8 cellular contexts compared by ENCODE assay signal in genomic region chr10:132574783-132575319, GRCh38. TPM values are rescaled to one million over a fixed set of nuclear protein-coding genes. Genes with fewer than 3 reads are reported as not detected.
DNase-seq lines count a peak whose midpoint lies in the region; ATAC-seq and TF ChIP-seq lines count a peak whose summit lies in the region.

No MANE protein-coding gene starts in this region.

- intact Hi-C loops in Calu3 (cut with micrococcal nuclease; ENCODE audit: unreplicated experiment): loop anchor here (2.0 to 10.0 kb wide), 3 partner anchors 42 to 110 kb away; no protein-coding TSS in a partner anchor

- H3K36me3 Mint-ChIP-seq in Calu3 (ENCODE audit: insufficient read depth, unreplicated experiment) (peaks cover 7% of the 10 kb centered on the region), naive B cell (no peaks in the 10 kb centered on the region)

- no peak overlapping the region for H3K4me3 ChIP-seq in astrocyte of the spinal cord (ENCODE audit: low read depth, low read length)

- TSS peak; percentile 99 for BruUV-seq in Calu3 (replicated peaks; lab: Mats Ljungman, UMichigan)

- H3K4me1 Mint-ChIP-seq in Calu3 (ENCODE audit: low read depth, unreplicated experiment) (peaks cover 29% of the 10 kb centered on the region), naive B cell (peaks cover 0 to 37% (median 29%) of the 10 kb centered on the region in 3 donors)

- CTCF ChIA-PET in Calu3 (lab: Charles Lee): interaction anchor here (0.9 to 1.0 kb wide), 2 partner anchors 16 to 42 kb away, joined by 3 to 4 read pairs; no protein-coding TSS in a partner anchor

- H3K9me3 Mint-ChIP-seq in Calu3 (ENCODE audit: low read depth, unreplicated experiment) (no peaks in the 10 kb centered on the region), naive B cell (no peaks in the 10 kb centered on the region)

- in situ Hi-C loops in astrocyte of the spinal cord (cut with HindIII; ENCODE audit: low sequenced_read_pairs): no loop called here

- ATAC-seq in naive B cell (ENCODE audit: low read depth in 2 of 2) (no peak), HG03196 (IDR thresholded peaks at IDR 0.05; ENCODE audit: unreplicated experiment) (no peak)

- TF ChIP-seq CTCF in Calu3 (IDR thresholded peaks at IDR 0.05; ENCODE audit: unreplicated experiment) (no peak), astrocyte of the spinal cord (IDR thresholded peaks at IDR 0.05; ENCODE audit: low read depth, low read length) (no peak)

- peak overlapping the region; percentile 77 for H3K27ac Mint-ChIP-seq in Calu3 (ENCODE audit: unreplicated experiment)
- peak overlapping the region in 4 of 6 donors; percentile 90 to 98 (median 93) for H3K27ac Mint-ChIP-seq in naive B cell

- DNase-seq in Calu3 (peak; percentile 37), HT1080 (ENCODE audit: low read depth) (peak; percentile 68), astrocyte of the spinal cord (ENCODE audit: low read depth, low spot score) (peak; percentile 68), naive B cell (no peak), occipital lobe (lab: John Stamatoyannopoulos, UW) (no peak)
- DNase-seq in central memory CD4-positive, alpha-beta T cell: no peak
- DNase-seq in stimulated activated naive CD4-positive, alpha-beta T cell treated with Interleukin-2 at 50 U/mL for 16 hours (lab: John Stamatoyannopoulos, UW): no peak

- H3K27me3 Mint-ChIP-seq in Calu3 (ENCODE audit: unreplicated experiment) (no peaks in the 10 kb centered on the region), naive B cell (no peaks in the 10 kb centered on the region)

- H3K4me3 Mint-ChIP-seq in Calu3 (ENCODE audit: low read depth, unreplicated experiment) (no peak overlapping the region), naive B cell (peak overlapping the region in 6 of 8 donors; percentile 64 to 87 (median 80))

RNA-seq across cellular contexts. Expression of gene INPP5A, which starts 37.3 kb away (rescaled TPM):
- total RNA-seq in Calu3 (2022): 16.5 and 16.6 TPM in 2 replicates
- 31.1 and 34.4 TPM in 2 replicates for total RNA-seq in HT1080 (2014; rRNA removed; shearing (Covaris generic))
- 20.7 and 24.1 TPM in 2 replicates for polyA plus RNA-seq in HT1080 (2015; cell fraction: cytosol; rRNA removed)
- 17.2 and 19.6 TPM in 2 replicates for polyA plus RNA-seq in HT1080 (2015; cell fraction: nucleus; rRNA removed)
- polyA plus RNA-seq in naive B cell (ENCODE audit: low read depth in 6 of 6): 1 to 10 TPM; 1.3 to 6.7 (median 2.1) TPM
- total RNA-seq in occipital lobe: 29.3 TPM

Comparison
In these comparisons a context has a peak if more than half of its experiments do, and no peak if none do; other contexts are left out.
1. DNase-seq: peak in Calu3 (single experiment), HT1080 (single experiment) and astrocyte of the spinal cord (single experiment); none in naive B cell (single experiment), central memory CD4-positive, alpha-beta T cell (single experiment), occipital lobe (single experiment) and stimulated activated naive CD4-positive, alpha-beta T cell treated with Interleukin-2 at 50 U/mL for 16 hours (single experiment).